ENCODE assay signal across 1 cellular context in the genomic region with DNA sequence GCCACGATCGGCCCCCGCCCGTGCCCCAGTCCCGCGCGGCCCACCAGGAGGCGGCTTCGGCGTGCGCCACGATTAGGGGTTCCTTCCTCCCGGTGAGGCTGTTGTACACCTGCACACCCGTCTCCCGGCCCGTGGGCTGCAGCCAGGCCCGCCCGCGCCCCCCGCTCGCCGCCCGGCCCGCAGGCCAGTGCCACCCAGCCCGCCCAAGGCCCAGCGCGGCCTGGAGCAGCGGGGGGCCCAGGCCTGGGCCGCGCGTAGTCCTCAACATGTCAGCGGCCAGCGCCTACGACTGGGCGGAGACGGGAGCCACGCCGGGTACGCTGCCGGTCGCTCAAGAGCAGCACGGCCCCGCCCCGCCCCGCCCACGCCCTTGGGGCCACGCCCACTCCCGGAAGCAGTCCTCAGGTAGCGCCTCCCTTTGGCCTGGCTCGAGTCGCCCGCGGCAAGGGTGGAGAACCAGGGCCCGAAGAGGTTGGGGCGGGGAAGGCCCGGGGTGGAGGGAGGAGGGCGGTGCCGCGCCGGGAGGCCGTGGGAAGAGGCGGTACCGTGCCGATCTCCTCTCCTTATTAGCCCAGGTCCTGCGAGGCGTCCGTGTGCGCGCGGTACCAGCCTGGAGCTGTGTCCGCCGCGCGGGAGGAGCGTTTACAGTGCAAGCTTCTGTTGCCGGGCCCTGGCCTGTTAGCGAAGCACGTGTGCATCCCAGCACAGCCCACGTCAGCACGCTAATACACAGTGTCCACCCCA.
TF ChIP-seq lines count a peak whose summit lies in the region.

A gene with protein sequence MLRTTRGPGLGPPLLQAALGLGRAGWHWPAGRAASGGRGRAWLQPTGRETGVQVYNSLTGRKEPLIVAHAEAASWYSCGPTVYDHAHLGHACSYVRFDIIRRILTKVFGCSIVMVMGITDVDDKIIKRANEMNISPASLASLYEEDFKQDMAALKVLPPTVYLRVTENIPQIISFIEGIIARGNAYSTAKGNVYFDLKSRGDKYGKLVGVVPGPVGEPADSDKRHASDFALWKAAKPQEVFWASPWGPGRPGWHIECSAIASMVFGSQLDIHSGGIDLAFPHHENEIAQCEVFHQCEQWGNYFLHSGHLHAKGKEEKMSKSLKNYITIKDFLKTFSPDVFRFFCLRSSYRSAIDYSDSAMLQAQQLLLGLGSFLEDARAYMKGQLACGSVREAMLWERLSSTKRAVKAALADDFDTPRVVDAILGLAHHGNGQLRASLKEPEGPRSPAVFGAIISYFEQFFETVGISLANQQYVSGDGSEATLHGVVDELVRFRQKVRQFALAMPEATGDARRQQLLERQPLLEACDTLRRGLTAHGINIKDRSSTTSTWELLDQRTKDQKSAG (minus strand): TSS at position 291 of the 744 bp plus-strand sequence. CDS start 23 bp downstream, at position 268.

TF ChIP-seq in HepG2, 621 proteins besides CTCF, POLR2A, EP300 and RAD21 (continued from another document and continues in another):
- TF ChIP-seq SMYD3 (CRISPR knock-in tag; IDR thresholded peaks at IDR 0.05) (no peak), ZNF83 (CRISPR knock-in tag; IDR thresholded peaks at IDR 0.05; ENCODE audit: borderline replicate concordance) (no peak), TMF1 (CRISPR knock-in tag; IDR thresholded peaks at IDR 0.05; ENCODE audit: low read depth) (peak; percentile 7; the same call in 1 of the 2 replicates), ZNF768 (CRISPR knock-in tag; IDR thresholded peaks at IDR 0.05) (peak; percentile 21; the same call in 1 of the 2 replicates), RCOR2 (CRISPR knock-in tag; IDR thresholded peaks at IDR 0.05) (0 out of 2 replicates have a peak, but pooled peaks have one; percentile 19), KMT2B (CRISPR knock-in tag; IDR thresholded peaks at IDR 0.05) (peak; percentile 55; the same call in 1 of the 2 replicates), ZNF839 (CRISPR knock-in tag; IDR thresholded peaks at IDR 0.05; ENCODE audit: borderline replicate concordance) (no peak), ZBTB20 (CRISPR knock-in tag; IDR thresholded peaks at IDR 0.05; ENCODE audit: borderline replicate concordance, low read depth) (no peak), NR1H2 (CRISPR knock-in tag; IDR thresholded peaks at IDR 0.05; ENCODE audit: borderline replicate concordance, low read depth) (no peak), MAF1 (CRISPR knock-in tag; IDR thresholded peaks at IDR 0.05; ENCODE audit: borderline replicate concordance) (no peak), ZNF749 (CRISPR knock-in tag; IDR thresholded peaks at IDR 0.05; ENCODE audit: borderline replicate concordance) (no peak), PRMT3 (CRISPR knock-in tag; IDR thresholded peaks at IDR 0.05; ENCODE audit: borderline replicate concordance, low read depth) (peak; percentile 37; the same call in 1 of the 2 replicates), ZFYVE20 (CRISPR knock-in tag; IDR thresholded peaks at IDR 0.05; ENCODE audit: borderline replicate concordance, low read depth) (no peak), MAFK (conservative IDR thresholded peaks at IDR 0.05 in 1 of 2, IDR thresholded peaks at IDR 0.05 in 1 of 2; ENCODE audit: low read length in 2 of 2) (no peak), RFX3 (CRISPR knock-in tag; IDR thresholded peaks at IDR 0.05) (no peak), SRSF9 (IDR thresholded peaks at IDR 0.05; ENCODE audit: borderline replicate concordance, insufficient read depth, low read depth, low read length, poor library complexity, severe bottlenecking) (no peak), BORCS8-MEF2B (CRISPR knock-in tag; IDR thresholded peaks at IDR 0.05) (no peak), YEATS4 (CRISPR knock-in tag; IDR thresholded peaks at IDR 0.05; ENCODE audit: borderline replicate concordance) (peak; percentile 45; the same call in 1 of the 2 replicates), ZNF558 (CRISPR knock-in tag; IDR thresholded peaks at IDR 0.05; ENCODE audit: borderline replicate concordance) (peak; percentile 56; the same call in 1 of the 2 replicates), ARNTL (CRISPR knock-in tag; IDR thresholded peaks at IDR 0.05) (no peak), ZNF790 (CRISPR knock-in tag; IDR thresholded peaks at IDR 0.05; ENCODE audit: borderline replicate concordance) (no peak), CEBPB (IDR thresholded peaks at IDR 0.05; ENCODE audit: borderline replicate concordance, low read depth, low read length) (no peak), ZSCAN21 (CRISPR knock-in tag; IDR thresholded peaks at IDR 0.05; ENCODE audit: borderline replicate concordance) (no peak)
- TF ChIP-seq, protein P1, sequence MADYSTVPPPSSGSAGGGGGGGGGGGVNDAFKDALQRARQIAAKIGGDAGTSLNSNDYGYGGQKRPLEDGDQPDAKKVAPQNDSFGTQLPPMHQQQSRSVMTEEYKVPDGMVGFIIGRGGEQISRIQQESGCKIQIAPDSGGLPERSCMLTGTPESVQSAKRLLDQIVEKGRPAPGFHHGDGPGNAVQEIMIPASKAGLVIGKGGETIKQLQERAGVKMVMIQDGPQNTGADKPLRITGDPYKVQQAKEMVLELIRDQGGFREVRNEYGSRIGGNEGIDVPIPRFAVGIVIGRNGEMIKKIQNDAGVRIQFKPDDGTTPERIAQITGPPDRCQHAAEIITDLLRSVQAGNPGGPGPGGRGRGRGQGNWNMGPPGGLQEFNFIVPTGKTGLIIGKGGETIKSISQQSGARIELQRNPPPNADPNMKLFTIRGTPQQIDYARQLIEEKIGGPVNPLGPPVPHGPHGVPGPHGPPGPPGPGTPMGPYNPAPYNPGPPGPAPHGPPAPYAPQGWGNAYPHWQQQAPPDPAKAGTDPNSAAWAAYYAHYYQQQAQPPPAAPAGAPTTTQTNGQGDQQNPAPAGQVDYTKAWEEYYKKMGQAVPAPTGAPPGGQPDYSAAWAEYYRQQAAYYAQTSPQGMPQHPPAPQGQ (CRISPR knock-in tag; IDR thresholded peaks at IDR 0.05; ENCODE audit: borderline replicate concordance): no peak
- TF ChIP-seq, protein P2, sequence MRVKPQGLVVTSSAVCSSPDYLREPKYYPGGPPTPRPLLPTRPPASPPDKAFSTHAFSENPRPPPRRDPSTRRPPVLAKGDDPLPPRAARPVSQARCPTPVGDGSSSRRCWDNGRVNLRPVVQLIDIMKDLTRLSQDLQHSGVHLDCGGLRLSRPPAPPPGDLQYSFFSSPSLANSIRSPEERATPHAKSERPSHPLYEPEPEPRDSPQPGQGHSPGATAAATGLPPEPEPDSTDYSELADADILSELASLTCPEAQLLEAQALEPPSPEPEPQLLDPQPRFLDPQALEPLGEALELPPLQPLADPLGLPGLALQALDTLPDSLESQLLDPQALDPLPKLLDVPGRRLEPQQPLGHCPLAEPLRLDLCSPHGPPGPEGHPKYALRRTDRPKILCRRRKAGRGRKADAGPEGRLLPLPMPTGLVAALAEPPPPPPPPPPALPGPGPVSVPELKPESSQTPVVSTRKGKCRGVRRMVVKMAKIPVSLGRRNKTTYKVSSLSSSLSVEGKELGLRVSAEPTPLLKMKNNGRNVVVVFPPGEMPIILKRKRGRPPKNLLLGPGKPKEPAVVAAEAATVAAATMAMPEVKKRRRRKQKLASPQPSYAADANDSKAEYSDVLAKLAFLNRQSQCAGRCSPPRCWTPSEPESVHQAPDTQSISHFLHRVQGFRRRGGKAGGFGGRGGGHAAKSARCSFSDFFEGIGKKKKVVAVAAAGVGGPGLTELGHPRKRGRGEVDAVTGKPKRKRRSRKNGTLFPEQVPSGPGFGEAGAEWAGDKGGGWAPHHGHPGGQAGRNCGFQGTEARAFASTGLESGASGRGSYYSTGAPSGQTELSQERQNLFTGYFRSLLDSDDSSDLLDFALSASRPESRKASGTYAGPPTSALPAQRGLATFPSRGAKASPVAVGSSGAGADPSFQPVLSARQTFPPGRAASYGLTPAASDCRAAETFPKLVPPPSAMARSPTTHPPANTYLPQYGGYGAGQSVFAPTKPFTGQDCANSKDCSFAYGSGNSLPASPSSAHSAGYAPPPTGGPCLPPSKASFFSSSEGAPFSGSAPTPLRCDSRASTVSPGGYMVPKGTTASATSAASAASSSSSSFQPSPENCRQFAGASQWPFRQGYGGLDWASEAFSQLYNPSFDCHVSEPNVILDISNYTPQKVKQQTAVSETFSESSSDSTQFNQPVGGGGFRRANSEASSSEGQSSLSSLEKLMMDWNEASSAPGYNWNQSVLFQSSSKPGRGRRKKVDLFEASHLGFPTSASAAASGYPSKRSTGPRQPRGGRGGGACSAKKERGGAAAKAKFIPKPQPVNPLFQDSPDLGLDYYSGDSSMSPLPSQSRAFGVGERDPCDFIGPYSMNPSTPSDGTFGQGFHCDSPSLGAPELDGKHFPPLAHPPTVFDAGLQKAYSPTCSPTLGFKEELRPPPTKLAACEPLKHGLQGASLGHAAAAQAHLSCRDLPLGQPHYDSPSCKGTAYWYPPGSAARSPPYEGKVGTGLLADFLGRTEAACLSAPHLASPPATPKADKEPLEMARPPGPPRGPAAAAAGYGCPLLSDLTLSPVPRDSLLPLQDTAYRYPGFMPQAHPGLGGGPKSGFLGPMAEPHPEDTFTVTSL (CRISPR knock-in tag; IDR thresholded peaks at IDR 0.05; ENCODE audit: borderline replicate concordance): no peak
- TF ChIP-seq, protein P3, sequence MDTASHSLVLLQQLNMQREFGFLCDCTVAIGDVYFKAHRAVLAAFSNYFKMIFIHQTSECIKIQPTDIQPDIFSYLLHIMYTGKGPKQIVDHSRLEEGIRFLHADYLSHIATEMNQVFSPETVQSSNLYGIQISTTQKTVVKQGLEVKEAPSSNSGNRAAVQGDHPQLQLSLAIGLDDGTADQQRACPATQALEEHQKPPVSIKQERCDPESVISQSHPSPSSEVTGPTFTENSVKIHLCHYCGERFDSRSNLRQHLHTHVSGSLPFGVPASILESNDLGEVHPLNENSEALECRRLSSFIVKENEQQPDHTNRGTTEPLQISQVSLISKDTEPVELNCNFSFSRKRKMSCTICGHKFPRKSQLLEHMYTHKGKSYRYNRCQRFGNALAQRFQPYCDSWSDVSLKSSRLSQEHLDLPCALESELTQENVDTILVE (CRISPR knock-in tag; IDR thresholded peaks at IDR 0.05): peak; percentile 54; the same call in 1 of the 2 replicates
- TF ChIP-seq, protein P4, sequence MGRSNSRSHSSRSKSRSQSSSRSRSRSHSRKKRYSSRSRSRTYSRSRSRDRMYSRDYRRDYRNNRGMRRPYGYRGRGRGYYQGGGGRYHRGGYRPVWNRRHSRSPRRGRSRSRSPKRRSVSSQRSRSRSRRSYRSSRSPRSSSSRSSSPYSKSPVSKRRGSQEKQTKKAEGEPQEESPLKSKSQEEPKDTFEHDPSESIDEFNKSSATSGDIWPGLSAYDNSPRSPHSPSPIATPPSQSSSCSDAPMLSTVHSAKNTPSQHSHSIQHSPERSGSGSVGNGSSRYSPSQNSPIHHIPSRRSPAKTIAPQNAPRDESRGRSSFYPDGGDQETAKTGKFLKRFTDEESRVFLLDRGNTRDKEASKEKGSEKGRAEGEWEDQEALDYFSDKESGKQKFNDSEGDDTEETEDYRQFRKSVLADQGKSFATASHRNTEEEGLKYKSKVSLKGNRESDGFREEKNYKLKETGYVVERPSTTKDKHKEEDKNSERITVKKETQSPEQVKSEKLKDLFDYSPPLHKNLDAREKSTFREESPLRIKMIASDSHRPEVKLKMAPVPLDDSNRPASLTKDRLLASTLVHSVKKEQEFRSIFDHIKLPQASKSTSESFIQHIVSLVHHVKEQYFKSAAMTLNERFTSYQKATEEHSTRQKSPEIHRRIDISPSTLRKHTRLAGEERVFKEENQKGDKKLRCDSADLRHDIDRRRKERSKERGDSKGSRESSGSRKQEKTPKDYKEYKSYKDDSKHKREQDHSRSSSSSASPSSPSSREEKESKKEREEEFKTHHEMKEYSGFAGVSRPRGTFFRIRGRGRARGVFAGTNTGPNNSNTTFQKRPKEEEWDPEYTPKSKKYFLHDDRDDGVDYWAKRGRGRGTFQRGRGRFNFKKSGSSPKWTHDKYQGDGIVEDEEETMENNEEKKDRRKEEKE (IDR thresholded peaks at IDR 0.05): no peak
- TF ChIP-seq, protein P5, sequence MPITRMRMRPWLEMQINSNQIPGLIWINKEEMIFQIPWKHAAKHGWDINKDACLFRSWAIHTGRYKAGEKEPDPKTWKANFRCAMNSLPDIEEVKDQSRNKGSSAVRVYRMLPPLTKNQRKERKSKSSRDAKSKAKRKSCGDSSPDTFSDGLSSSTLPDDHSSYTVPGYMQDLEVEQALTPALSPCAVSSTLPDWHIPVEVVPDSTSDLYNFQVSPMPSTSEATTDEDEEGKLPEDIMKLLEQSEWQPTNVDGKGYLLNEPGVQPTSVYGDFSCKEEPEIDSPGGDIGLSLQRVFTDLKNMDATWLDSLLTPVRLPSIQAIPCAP (CRISPR knock-in tag; IDR thresholded peaks at IDR 0.05; ENCODE audit: low read depth): no peak
- TF ChIP-seq, protein P6, sequence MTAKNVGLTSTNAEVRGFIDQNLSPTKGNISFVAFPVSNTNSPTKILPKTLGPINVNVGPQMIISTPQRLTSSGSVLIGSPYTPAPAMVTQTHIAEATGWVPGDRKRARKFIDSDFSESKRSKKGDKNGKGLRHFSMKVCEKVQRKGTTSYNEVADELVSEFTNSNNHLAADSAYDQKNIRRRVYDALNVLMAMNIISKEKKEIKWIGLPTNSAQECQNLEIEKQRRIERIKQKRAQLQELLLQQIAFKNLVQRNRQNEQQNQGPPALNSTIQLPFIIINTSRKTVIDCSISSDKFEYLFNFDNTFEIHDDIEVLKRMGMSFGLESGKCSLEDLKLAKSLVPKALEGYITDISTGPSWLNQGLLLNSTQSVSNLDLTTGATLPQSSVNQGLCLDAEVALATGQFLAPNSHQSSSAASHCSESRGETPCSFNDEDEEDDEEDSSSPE (CRISPR knock-in tag; IDR thresholded peaks at IDR 0.05): peak; percentile 83
- TF ChIP-seq, protein P7, sequence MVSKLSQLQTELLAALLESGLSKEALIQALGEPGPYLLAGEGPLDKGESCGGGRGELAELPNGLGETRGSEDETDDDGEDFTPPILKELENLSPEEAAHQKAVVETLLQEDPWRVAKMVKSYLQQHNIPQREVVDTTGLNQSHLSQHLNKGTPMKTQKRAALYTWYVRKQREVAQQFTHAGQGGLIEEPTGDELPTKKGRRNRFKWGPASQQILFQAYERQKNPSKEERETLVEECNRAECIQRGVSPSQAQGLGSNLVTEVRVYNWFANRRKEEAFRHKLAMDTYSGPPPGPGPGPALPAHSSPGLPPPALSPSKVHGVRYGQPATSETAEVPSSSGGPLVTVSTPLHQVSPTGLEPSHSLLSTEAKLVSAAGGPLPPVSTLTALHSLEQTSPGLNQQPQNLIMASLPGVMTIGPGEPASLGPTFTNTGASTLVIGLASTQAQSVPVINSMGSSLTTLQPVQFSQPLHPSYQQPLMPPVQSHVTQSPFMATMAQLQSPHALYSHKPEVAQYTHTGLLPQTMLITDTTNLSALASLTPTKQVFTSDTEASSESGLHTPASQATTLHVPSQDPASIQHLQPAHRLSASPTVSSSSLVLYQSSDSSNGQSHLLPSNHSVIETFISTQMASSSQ (IDR thresholded peaks at IDR 0.05; ENCODE audit: low read depth): no peak
- TF ChIP-seq, protein P7 (CRISPR knock-in tag; IDR thresholded peaks at IDR 0.05; ENCODE audit: borderline replicate concordance): no peak; the same call in 1 of the 2 replicates
- TF ChIP-seq, protein P8, sequence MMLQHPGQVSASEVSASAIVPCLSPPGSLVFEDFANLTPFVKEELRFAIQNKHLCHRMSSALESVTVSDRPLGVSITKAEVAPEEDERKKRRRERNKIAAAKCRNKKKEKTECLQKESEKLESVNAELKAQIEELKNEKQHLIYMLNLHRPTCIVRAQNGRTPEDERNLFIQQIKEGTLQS (CRISPR knock-in tag; IDR thresholded peaks at IDR 0.05): no peak
